8 cellular contexts compared by ENCODE assay signal in the genomic region with DNA sequence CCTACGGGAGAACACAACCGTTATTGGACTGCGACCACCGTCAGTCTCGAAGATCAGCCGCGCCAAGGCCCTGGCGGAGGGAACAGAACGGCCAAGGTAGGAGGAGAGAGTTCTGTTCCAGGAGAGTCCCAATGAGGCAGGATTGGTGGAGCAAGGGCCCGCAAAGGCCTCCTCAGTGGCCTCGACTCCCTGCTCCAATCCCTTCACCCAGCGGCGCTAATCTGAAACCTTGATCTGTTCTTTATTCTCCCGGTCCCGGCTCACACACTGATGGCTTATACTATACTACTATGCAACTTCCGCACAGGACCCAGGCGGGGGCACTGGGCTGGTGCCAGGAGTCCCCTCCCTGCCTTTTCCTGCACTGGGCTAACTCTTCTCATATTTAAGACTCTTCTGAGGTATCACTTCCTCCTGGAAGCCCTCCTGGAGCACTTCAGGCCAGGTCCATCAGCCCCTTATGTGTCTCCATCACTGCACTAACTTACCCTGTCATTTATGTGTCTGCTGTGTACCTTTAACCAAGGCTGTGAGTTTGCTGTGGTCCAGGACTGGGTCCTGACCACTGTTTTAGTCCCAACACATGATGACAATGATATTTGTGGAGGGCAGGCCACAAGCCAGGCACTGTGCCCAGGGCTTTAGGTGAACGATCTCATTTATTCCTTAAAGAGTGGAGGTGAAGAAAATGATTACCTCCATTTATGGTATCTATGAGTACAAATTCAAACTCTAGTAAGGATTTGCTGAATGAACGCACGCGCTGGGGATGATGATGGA. TPM values are rescaled to one million over a fixed set of nuclear protein-coding genes. Genes with fewer than 3 reads are reported as not detected.
A peak's percentile ranks its signal among the peaks of the same experiment; 100 is the strongest.
DNase-seq lines count a peak whose midpoint lies in the region; ATAC-seq and TF ChIP-seq lines count a peak whose summit lies in the region.

No MANE protein-coding gene starts in this region.

- no peak for ATAC-seq in HG02759 (IDR thresholded peaks at IDR 0.05; ENCODE audit: unreplicated experiment)

- DNase-seq in activated CD4-positive, alpha-beta T cell treated with anti-CD3 and anti-CD28 coated beads, Interleukin-2, amount 10 ng/mL, durations not matched to agents 24 days and 14 days, result no peak
- no peak for DNase-seq in activated CD4-positive, alpha-beta T cell treated with anti-CD3 and anti-CD28 coated beads, Interleukin-2, amount 50 U/mL, for 48 hours
- DNase-seq in stomach (no peak), dedifferentiated amniotic fluid mesenchymal stem cell (ENCODE audit: extremely low spot score) (no peak), NCI-H1417 (lab: John Stamatoyannopoulos, UW) (no peak)

- H3K27ac Mint-ChIP-seq in activated CD4-positive, alpha-beta T cell treated with anti-CD3 and anti-CD28 coated beads, Interleukin-2, amount 10 ng/mL, durations not matched to agents 24 days and 14 days, result peak overlapping the region; percentile 97

- peak overlapping the region; percentile 84 for H3K4me3 Mint-ChIP-seq in activated CD4-positive, alpha-beta T cell treated with anti-CD3 and anti-CD28 coated beads, Interleukin-2, amount 10 ng/mL, durations not matched to agents 24 days and 14 days

- TF ChIP-seq EP300 in stomach (IDR thresholded peaks at IDR 0.05), result no peak

- H3K9ac ChIP-seq in iPS-18a (ENCODE audit: low read length), result no peak overlapping the region

- no peaks in the 10 kb centered on the region for H3K27me3 Mint-ChIP-seq in activated CD4-positive, alpha-beta T cell treated with anti-CD3 and anti-CD28 coated beads, Interleukin-2, amount 10 ng/mL, durations not matched to agents 24 days and 14 days

- no peaks in the 10 kb centered on the region for H3K9me3 ChIP-seq in iPS-18a (ENCODE audit: control insufficient read depth, low read depth, low read length)
- H3K9me3 ChIP-seq in stomach, result no peaks in the 10 kb centered on the region

- no peak for TF ChIP-seq POLR2A in stomach (IDR thresholded peaks at IDR 0.05)

- H3K27ac ChIP-seq in iPS-18a (ENCODE audit: low read length) (no peak overlapping the region), stomach (peak overlapping the region in 4 of 5 donors; percentile 2 to 73 (median 66))

- H3K4me3 ChIP-seq in iPS-18a (ENCODE audit: low read length) (peak overlapping the region; percentile 48), stomach (peak overlapping the region in 2 of 4 donors; percentile 37 to 45)

- H3K27me3 ChIP-seq in iPS-18a (ENCODE audit: control insufficient read depth, insufficient read depth, low read length) (peaks cover 21% of the 10 kb centered on the region), stomach (peaks cover 0 to 4% (median 0%) of the 10 kb centered on the region in 3 donors)

- H3K4me1 ChIP-seq in iPS-18a (ENCODE audit: control insufficient read depth, low read depth, low read length) (peaks cover 29% of the 10 kb centered on the region), stomach (peaks cover 33 to 54% (median 44%) of the 10 kb centered on the region in 4 donors)

- H3K36me3 ChIP-seq in iPS-18a (ENCODE audit: control insufficient read depth, low read depth, low read length) (no peaks in the 10 kb centered on the region), stomach (peaks cover 0 to 10% (median 2%) of the 10 kb centered on the region in 4 donors)

- H3K36me3 Mint-ChIP-seq in activated CD4-positive, alpha-beta T cell treated with anti-CD3 and anti-CD28 coated beads, Interleukin-2, amount 10 ng/mL, durations not matched to agents 24 days and 14 days (ENCODE audit: low read depth), result peaks cover 8% of the 10 kb centered on the region

- H3K9me3 Mint-ChIP-seq in activated CD4-positive, alpha-beta T cell treated with anti-CD3 and anti-CD28 coated beads, Interleukin-2, amount 10 ng/mL, durations not matched to agents 24 days and 14 days, result no peaks in the 10 kb centered on the region

- WGBS in stomach, 5 donors, result 52 to 73% (median 63%) methylated on average over 20 to 21 of the region's 21 CpGs

- intact Hi-C loops in activated CD4-positive, alpha-beta T cell treated with anti-CD3 and anti-CD28 coated beads, Interleukin-2, amount 10 ng/mL, durations not matched to agents 24 days and 14 days (cut with micrococcal nuclease), result loop anchor here (1.0 to 10.0 kb wide), 4 partner anchors 9 to 915 kb away; partner anchors contain the start of genes PSME3IP1 and RSPRY1
- intact Hi-C loops in stomach (cut with DNase I; ENCODE audit: low total_unique reads), result no loop called here

- H3K4me1 Mint-ChIP-seq in activated CD4-positive, alpha-beta T cell treated with anti-CD3 and anti-CD28 coated beads, Interleukin-2, amount 10 ng/mL, durations not matched to agents 24 days and 14 days, result peaks cover 46% of the 10 kb centered on the region

- TF ChIP-seq CTCF in stomach (IDR thresholded peaks at IDR 0.05), result no peak

TF ChIP-seq in PFSK-1, 5 proteins besides CTCF, POLR2A, EP300 and RAD21:
- TF ChIP-seq TAF1 (IDR thresholded peaks at IDR 0.05; ENCODE audit: borderline replicate concordance, insufficient read depth, low read length) (no peak), SIN3A (IDR thresholded peaks at IDR 0.05; ENCODE audit: borderline replicate concordance, insufficient read depth, low read length) (0 out of 2 replicates have a peak, but pooled peaks have one; percentile 20), POLR2AphosphoS5 (IDR thresholded peaks at IDR 0.05; ENCODE audit: low read depth, low read length) (no peak), FOXP2 (optimal IDR thresholded peaks at IDR 0.05; ENCODE audit: borderline replicate concordance, extremely low read depth, extremely low read length, insufficient read depth) (no peak)
- TF ChIP-seq, protein P1, sequence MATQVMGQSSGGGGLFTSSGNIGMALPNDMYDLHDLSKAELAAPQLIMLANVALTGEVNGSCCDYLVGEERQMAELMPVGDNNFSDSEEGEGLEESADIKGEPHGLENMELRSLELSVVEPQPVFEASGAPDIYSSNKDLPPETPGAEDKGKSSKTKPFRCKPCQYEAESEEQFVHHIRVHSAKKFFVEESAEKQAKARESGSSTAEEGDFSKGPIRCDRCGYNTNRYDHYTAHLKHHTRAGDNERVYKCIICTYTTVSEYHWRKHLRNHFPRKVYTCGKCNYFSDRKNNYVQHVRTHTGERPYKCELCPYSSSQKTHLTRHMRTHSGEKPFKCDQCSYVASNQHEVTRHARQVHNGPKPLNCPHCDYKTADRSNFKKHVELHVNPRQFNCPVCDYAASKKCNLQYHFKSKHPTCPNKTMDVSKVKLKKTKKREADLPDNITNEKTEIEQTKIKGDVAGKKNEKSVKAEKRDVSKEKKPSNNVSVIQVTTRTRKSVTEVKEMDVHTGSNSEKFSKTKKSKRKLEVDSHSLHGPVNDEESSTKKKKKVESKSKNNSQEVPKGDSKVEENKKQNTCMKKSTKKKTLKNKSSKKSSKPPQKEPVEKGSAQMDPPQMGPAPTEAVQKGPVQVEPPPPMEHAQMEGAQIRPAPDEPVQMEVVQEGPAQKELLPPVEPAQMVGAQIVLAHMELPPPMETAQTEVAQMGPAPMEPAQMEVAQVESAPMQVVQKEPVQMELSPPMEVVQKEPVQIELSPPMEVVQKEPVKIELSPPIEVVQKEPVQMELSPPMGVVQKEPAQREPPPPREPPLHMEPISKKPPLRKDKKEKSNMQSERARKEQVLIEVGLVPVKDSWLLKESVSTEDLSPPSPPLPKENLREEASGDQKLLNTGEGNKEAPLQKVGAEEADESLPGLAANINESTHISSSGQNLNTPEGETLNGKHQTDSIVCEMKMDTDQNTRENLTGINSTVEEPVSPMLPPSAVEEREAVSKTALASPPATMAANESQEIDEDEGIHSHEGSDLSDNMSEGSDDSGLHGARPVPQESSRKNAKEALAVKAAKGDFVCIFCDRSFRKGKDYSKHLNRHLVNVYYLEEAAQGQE (IDR thresholded peaks at IDR 0.05; ENCODE audit: insufficient read depth in 1 of 2, low read depth in 2 of 2, low read length in 2 of 2), result no peak
TF ChIP-seq in PFSK-1: peak in this region for 1.

RNA-seq across cellular contexts. Expression of gene CCDC102A, which starts 6.9 kb away (rescaled TPM):
- total RNA-seq in activated CD4-positive, alpha-beta T cell treated with anti-CD3 and anti-CD28 coated beads, Interleukin-2, amount 10 ng/mL, durations not matched to agents 24 days and 14 days, result 6.0 and 6.7 TPM in 2 replicates
- polyA plus RNA-seq in PFSK-1 (2012; ENCODE audit: insufficient read length, low read depth), result 11.2 TPM
- 10 to 100 TPM in 2 of 5 donors, 1 to 10 TPM in 2, not detected in 1; 1.7 to 14.5 (median 6.9) TPM for total RNA-seq in stomach
- polyA plus RNA-seq in stomach, result 1 to 10 TPM; 2.3 to 6.5 (median 4.1) TPM

RNA-seq across cellular contexts. Expression of gene ADGRG5, which starts 12.9 kb away (rescaled TPM):
- 5.4 and 6.1 TPM in 2 replicates for total RNA-seq in activated CD4-positive, alpha-beta T cell treated with anti-CD3 and anti-CD28 coated beads, Interleukin-2, amount 10 ng/mL, durations not matched to agents 24 days and 14 days
- polyA plus RNA-seq in PFSK-1 (2012; ENCODE audit: insufficient read length, low read depth), result not detected
- total RNA-seq in stomach, result 1 to 10 TPM in 1 of 5 donors, under 1 TPM in 2, not detected in 2; under 0.01 to 1.4 (median 0.18) TPM
- polyA plus RNA-seq in stomach, result under 1 TPM; 0.19 to 0.80 (median 0.76) TPM

RNA-seq across cellular contexts. Expression of gene DOK4, which starts 43.2 kb away (rescaled TPM):
- total RNA-seq in activated CD4-positive, alpha-beta T cell treated with anti-CD3 and anti-CD28 coated beads, Interleukin-2, amount 10 ng/mL, durations not matched to agents 24 days and 14 days, result 4.2 and 4.3 TPM in 2 replicates
- polyA plus RNA-seq in PFSK-1 (2012; ENCODE audit: insufficient read length, low read depth), result 28.9 TPM
- 10 to 100 TPM; 11.2 to 51.0 (median 23.9) TPM for total RNA-seq in stomach
- 10 to 100 TPM; 21.5 to 55.9 (median 44.6) TPM for polyA plus RNA-seq in stomach
